Comparison of ENCODE assay signal across 19 cellular contexts in genomic region chr14:95465936-95466335, GRCh38. TPM values are rescaled to one million over a fixed set of nuclear protein-coding genes. Genes with fewer than 3 reads are reported as not detected.
DNase-seq lines count a peak whose midpoint lies in the region; ATAC-seq and TF ChIP-seq lines count a peak whose summit lies in the region.
"Had no signal": no experiment of that assay in that cellular context is flagged by ENCODE, and none has a peak within 500 bp of the region (broad histone marks: within the 10 kb centered on the region; RNA-seq: fewer than 3 reads in every experiment).

No MANE protein-coding gene starts in this region.

- H3K9me3 ChIP-seq in right cardiac atrium (ENCODE audit: control insufficient read depth, low read length) (no peaks in the 10 kb centered on the region), MM.1S (replicated peaks; ENCODE audit: insufficient read depth, low read length) (no peaks in the 10 kb centered on the region)
- H3K9me3 ChIP-seq: BE2C, Caco-2, Peyer's patch had no signal

- no peaks in the 10 kb centered on the region for H3K36me3 ChIP-seq in MM.1S (replicated peaks; ENCODE audit: insufficient read depth, low read length)
- H3K36me3 ChIP-seq: BE2C had no signal

- intact Hi-C loops in right cardiac atrium (cut with DNase I) (no loop called here), Right ventricle myocardium superior (cut with DNase I) (loop anchor here (5.0 kb wide), 1 partner anchor 51 kb away; the partner anchor contains the start of gene SYNE3)

- H3K27me3 Mint-ChIP-seq in memory B cell: no peaks in the 10 kb centered on the region

- H3K4me3 Mint-ChIP-seq in memory B cell: no peak overlapping the region

- H2AFZ ChIP-seq in MM.1S (ENCODE audit: low read length): no peak overlapping the region

- peak overlapping the region; percentile 54; the same call in 1 of the 2 replicates for H3K4me2 ChIP-seq in MM.1S (ENCODE audit: low read depth, low read length)

- no peak for ATAC-seq in right cardiac atrium
- no peak for ATAC-seq in Right ventricle myocardium superior (ENCODE audit: poor library complexity)
- no peak for ATAC-seq in memory B cell (ENCODE audit: low read depth)

- peaks cover 12% of the 10 kb centered on the region for H3K4me1 ChIP-seq in right cardiac atrium (ENCODE audit: control insufficient read depth, insufficient read depth, low read length)
- H3K4me1 ChIP-seq in MM.1S (ENCODE audit: low read length): peaks cover 44% of the 10 kb centered on the region

- H3K36me3 Mint-ChIP-seq in memory B cell: peaks cover 27% of the 10 kb centered on the region

- DNase-seq in right cardiac atrium (peak in 2 of 3 donors; percentile 19 to 53), Right ventricle myocardium superior (no peak), MM.1S (no peak), memory B cell (ENCODE audit: low spot score in 2 of 2) (no peak), substantia nigra (lab: John Stamatoyannopoulos, UW) (no peak), NCI-H82 (lab: John Stamatoyannopoulos, UW) (no peak), glomerular visceral epithelial cell (ENCODE audit: extremely low spot score) (no peak)
- DNase-seq in activated CD8-positive, alpha-beta memory T cell treated with anti-CD3 and anti-CD28 coated beads, Interleukin-2, amount 50 U/mL, for 4 hours: no peak
- DNase-seq: BE2C, Caco-2, DMS53, H7, KG1, NCI-H1105 treated with DMSO at 0.1 percent for 48 hours, NCI-H187, NCI-H446, NCI-H748 treated with DMSO at 0.1 percent for 48 hours, Peyer's patch, SHP77 had no signal

- peaks cover 31% of the 10 kb centered on the region for H3K4me1 Mint-ChIP-seq in memory B cell

- H4K20me1 ChIP-seq in MM.1S (ENCODE audit: insufficient read depth, low read length): no peaks in the 10 kb centered on the region

- TF ChIP-seq CTCF in MM.1S (IDR thresholded peaks at IDR 0.05; ENCODE audit: low read length): no peak

- peaks cover 48% of the 10 kb centered on the region for H3K79me2 ChIP-seq in MM.1S (ENCODE audit: low read length)

- H3K9me2 ChIP-seq in MM.1S (replicated peaks; ENCODE audit: insufficient read depth, low read length): no peaks in the 10 kb centered on the region

- WGBS in right cardiac atrium: 97% methylated on average over 15 of the region's 15 CpGs

- H3K9ac ChIP-seq in MM.1S (ENCODE audit: low read length): no peak overlapping the region

- H3F3A ChIP-seq in MM.1S (ENCODE audit: insufficient read depth, low read length): peaks cover 34% of the 10 kb centered on the region

- H3K27ac ChIP-seq in right cardiac atrium (ENCODE audit: low read length) (no peak overlapping the region), MM.1S (ENCODE audit: low read length) (peak overlapping the region; percentile 100; the same call in 1 of the 2 replicates), substantia nigra (ENCODE audit: low read depth, low read length, poor library complexity, severe bottlenecking) (peak overlapping the region; percentile 9)
- H3K27ac ChIP-seq: Peyer's patch had no signal

- H3K9me3 Mint-ChIP-seq in memory B cell: no peaks in the 10 kb centered on the region

- H3K4me3 ChIP-seq in right cardiac atrium (ENCODE audit: low read length): no peak overlapping the region
- no peak overlapping the region for H3K4me3 ChIP-seq in MM.1S (ENCODE audit: low read length)
- H3K4me3 ChIP-seq: Peyer's patch had no signal

- no peaks in the 10 kb centered on the region for H3K27me3 ChIP-seq in right cardiac atrium (ENCODE audit: control insufficient read depth, insufficient read depth)
- H3K27me3 ChIP-seq in MM.1S (replicated peaks; ENCODE audit: insufficient read depth, low read length): no peaks in the 10 kb centered on the region
- H3K27me3 ChIP-seq: BE2C, Peyer's patch had no signal

- peak overlapping the region; percentile 87 for H3K27ac Mint-ChIP-seq in memory B cell

RNA-seq across cellular contexts. Expression of gene SYNE3, which starts 50.5 kb away (rescaled TPM):
- 10 to 100 TPM; 12.1 to 18.0 (median 14.8) TPM for total RNA-seq in right cardiac atrium
- 5.2 TPM for polyA plus RNA-seq in right cardiac atrium
- 15.1 TPM for total RNA-seq in Right ventricle myocardium superior

Comparison
In these comparisons a context has a peak if more than half of its experiments do, and no peak if none do; other contexts are left out.
1. DNase-seq: peak in right cardiac atrium (2 of 3); none in Right ventricle myocardium superior (single experiment), MM.1S (single experiment), memory B cell (0 of 2), substantia nigra (0 of 49), NCI-H82 (single experiment), glomerular visceral epithelial cell (single experiment) and activated CD8-positive, alpha-beta memory T cell treated with anti-CD3 and anti-CD28 coated beads, Interleukin-2, amount 50 U/mL, for 4 hours (single experiment).